Comparison of ENCODE assay signal across 22 cellular contexts in genomic region chr3:38588995-38589937, GRCh38.
DNase-seq lines count a peak whose midpoint lies in the region; ATAC-seq and TF ChIP-seq lines count a peak whose summit lies in the region.
"Had no signal": no experiment of that assay in that cellular context is flagged by ENCODE, and none has a peak within 500 bp of the region (broad histone marks: within the 10 kb centered on the region; RNA-seq: fewer than 3 reads in every experiment).

No MANE protein-coding gene starts in this region.

- H3K9me3 ChIP-seq in prostate gland, result no peaks in the 10 kb centered on the region

- H2AFZ ChIP-seq in GM23338, result no peak overlapping the region
- H2AFZ ChIP-seq: parathyroid adenoma had no signal

- POLR2A ChIA-PET in activated CD8-positive, alpha-beta T cell treated with anti-CD3 and anti-CD28 coated beads, Interleukin-2, amount 10 ng/mL, durations not matched to agents 7 days and 5 days (lab: Charles Lee), result no interaction called here

- no peak overlapping the region for H3K4me2 ChIP-seq in GM23338

- TF ChIP-seq CTCF in GM23338 (conservative IDR thresholded peaks at IDR 0.05; ENCODE audit: low read depth in 2 of 2) (no peak), prostate gland (IDR thresholded peaks at IDR 0.05) (no peak)

- no peak overlapping the region for H3K4me3 ChIP-seq in GM23338
- H3K4me3 ChIP-seq in prostate gland, result no peak overlapping the region

- no peak overlapping the region for H3K27ac Mint-ChIP-seq in GM23338
- no peak overlapping the region for H3K27ac Mint-ChIP-seq in activated CD8-positive, alpha-beta T cell treated with anti-CD3 and anti-CD28 coated beads, Interleukin-2, amount 10 ng/mL, durations not matched to agents 7 days and 5 days
- H3K27ac Mint-ChIP-seq: activated T-helper 1 cell treated with anti-CD3 and anti-CD28 coated beads, Interleukin-12 subunit alpha, Interleukin-12 subunit beta, Interleukin-2, Interleukin-4 antibody, amounts not matched to agents 30 ng/mL and 10 ng/mL and 1 ng/mL, durations not matched to agents 14 hours and 24 hours and 36 hours; brain had no signal

- intact Hi-C loops in posterior vena cava (cut with DNase I), result no loop called here
- intact Hi-C loops in prostate gland (cut with DNase I), result no loop called here

- WGBS in prostate gland, result 83% methylated on average over 20 of the region's 20 CpGs

- H3K36me3 Mint-ChIP-seq in GM23338 (ENCODE audit: low read depth), result no peaks in the 10 kb centered on the region
- no peaks in the 10 kb centered on the region for H3K36me3 Mint-ChIP-seq in activated CD8-positive, alpha-beta T cell treated with anti-CD3 and anti-CD28 coated beads, Interleukin-2, amount 10 ng/mL, durations not matched to agents 7 days and 5 days (ENCODE audit: low read depth)
- H3K36me3 Mint-ChIP-seq: brain; CD4-positive, CD25-positive, alpha-beta regulatory T cell; naive thymus-derived CD8-positive, alpha-beta T cell had no signal

- H3K9me3 Mint-ChIP-seq in GM23338, result no peaks in the 10 kb centered on the region
- no peaks in the 10 kb centered on the region for H3K9me3 Mint-ChIP-seq in activated CD8-positive, alpha-beta T cell treated with anti-CD3 and anti-CD28 coated beads, Interleukin-2, amount 10 ng/mL, durations not matched to agents 7 days and 5 days (ENCODE audit: insufficient read depth)
- H3K9me3 Mint-ChIP-seq: activated T-helper 1 cell treated with anti-CD3 and anti-CD28 coated beads, Interleukin-12 subunit alpha, Interleukin-12 subunit beta, Interleukin-2, Interleukin-4 antibody, amounts not matched to agents 30 ng/mL and 10 ng/mL and 1 ng/mL, durations not matched to agents 14 hours and 24 hours and 36 hours; brain; naive thymus-derived CD8-positive, alpha-beta T cell had no signal

- peak; percentile 68 for ATAC-seq in GM23338
- ATAC-seq in activated CD8-positive, alpha-beta T cell treated with anti-CD3 and anti-CD28 coated beads, Interleukin-2, amount 10 ng/mL, durations not matched to agents 7 days and 5 days, result no peak
- ATAC-seq: naive thymus-derived CD8-positive, alpha-beta T cell had no signal

- DNase-seq in 8988T (peak; percentile 2), GM23338 (ENCODE audit: low spot score) (no peak), ecto neural progenitor cell (ENCODE audit: low spot score) (peak; percentile 30), posterior vena cava (ENCODE audit: low spot score) (peak; percentile 63), prostate gland (ENCODE audit: low spot score) (no peak), NCI-H1105 (lab: John Stamatoyannopoulos, UW) (no peak), COLO829 (ENCODE audit: low spot score) (no peak)
- no peak for DNase-seq in activated CD8-positive, alpha-beta T cell treated with anti-CD3 and anti-CD28 coated beads, Interleukin-2, amount 10 ng/mL, durations not matched to agents 7 days and 5 days
- DNase-seq: activated CD4-positive, CD25-positive, alpha-beta regulatory T cell; CD4-positive, CD25-positive, alpha-beta regulatory T cell; DMS153; GDM1; KBM-7; mesendoderm; MM.1S; NCI-H1436; NCI-H524; RPMI8226 had no signal

- H3K27me3 Mint-ChIP-seq in GM23338 (ENCODE audit: insufficient read depth, low read depth, poor library complexity), result peaks cover 4% of the 10 kb centered on the region
- peaks cover 3% of the 10 kb centered on the region for H3K27me3 Mint-ChIP-seq in activated CD8-positive, alpha-beta T cell treated with anti-CD3 and anti-CD28 coated beads, Interleukin-2, amount 10 ng/mL, durations not matched to agents 7 days and 5 days (ENCODE audit: low read depth)

- no peak for TF ChIP-seq POLR2A in prostate gland (IDR thresholded peaks at IDR 0.05)

- no peak overlapping the region for H3K27ac ChIP-seq in GM23338 (ENCODE audit: low read depth)
- H3K27ac ChIP-seq in prostate gland, result no peak overlapping the region
- H3K27ac ChIP-seq: parathyroid adenoma had no signal

- no peaks in the 10 kb centered on the region for H3K4me1 ChIP-seq in GM23338 (ENCODE audit: insufficient read depth)
- no peaks in the 10 kb centered on the region for H3K4me1 ChIP-seq in prostate gland (replicated peaks)
- H3K4me1 ChIP-seq: parathyroid adenoma had no signal

- no peaks in the 10 kb centered on the region for H3K9me2 ChIP-seq in GM23338 (ENCODE audit: insufficient read depth)

- CTCF ChIA-PET in activated CD8-positive, alpha-beta T cell treated with anti-CD3 and anti-CD28 coated beads, Interleukin-2, amount 10 ng/mL, durations not matched to agents 7 days and 5 days (lab: Charles Lee), result interaction anchor here (1.2 to 1.3 kb wide), 2 partner anchors 62 to 66 kb away, joined by 3 to 4 read pairs; no protein-coding TSS in a partner anchor

- no peaks in the 10 kb centered on the region; the same call in 2 of the 3 replicates for H3K4me1 Mint-ChIP-seq in GM23338
- H3K4me1 Mint-ChIP-seq in activated CD8-positive, alpha-beta T cell treated with anti-CD3 and anti-CD28 coated beads, Interleukin-2, amount 10 ng/mL, durations not matched to agents 7 days and 5 days (ENCODE audit: low read depth), result no peaks in the 10 kb centered on the region
- H3K4me1 Mint-ChIP-seq: brain; CD4-positive, CD25-positive, alpha-beta regulatory T cell; naive thymus-derived CD8-positive, alpha-beta T cell had no signal

- H3K36me3 ChIP-seq in GM23338 (ENCODE audit: insufficient read depth), result no peaks in the 10 kb centered on the region
- H3K36me3 ChIP-seq in prostate gland, result no peaks in the 10 kb centered on the region

- H3K27me3 ChIP-seq in GM23338 (ENCODE audit: insufficient read depth) (no peaks in the 10 kb centered on the region), prostate gland (replicated peaks; ENCODE audit: insufficient read depth) (no peaks in the 10 kb centered on the region)

- H4K20me1 ChIP-seq in GM23338 (replicated peaks; ENCODE audit: insufficient read depth), result no peaks in the 10 kb centered on the region; the same call in 1 of the 2 replicates

- no peaks in the 10 kb centered on the region for H3K79me2 ChIP-seq in GM23338 (replicated peaks; ENCODE audit: insufficient read depth)
- H3K79me2 ChIP-seq: parathyroid adenoma had no signal

- no peak overlapping the region for H3K4me3 Mint-ChIP-seq in GM23338
- no peak overlapping the region for H3K4me3 Mint-ChIP-seq in activated CD8-positive, alpha-beta T cell treated with anti-CD3 and anti-CD28 coated beads, Interleukin-2, amount 10 ng/mL, durations not matched to agents 7 days and 5 days
- H3K4me3 Mint-ChIP-seq: activated T-helper 1 cell treated with anti-CD3 and anti-CD28 coated beads, Interleukin-12 subunit alpha, Interleukin-12 subunit beta, Interleukin-2, Interleukin-4 antibody, amounts not matched to agents 30 ng/mL and 10 ng/mL and 1 ng/mL, durations not matched to agents 14 hours and 24 hours and 36 hours; brain; CD4-positive, CD25-positive, alpha-beta regulatory T cell; naive thymus-derived CD8-positive, alpha-beta T cell had no signal

- H3F3A ChIP-seq in GM23338 (replicated peaks; ENCODE audit: low read depth), result no peaks in the 10 kb centered on the region

TF ChIP-seq in GM23338, 12 proteins besides CTCF, POLR2A, EP300 and RAD21 (continues in another document):
- no peak for TF ChIP-seq POLR2AphosphoS5 (IDR thresholded peaks at IDR 0.05; ENCODE audit: low read depth)
- TF ChIP-seq REST (IDR thresholded peaks at IDR 0.05; ENCODE audit: unreplicated experiment), result no peak
- TF ChIP-seq JUNB (IDR thresholded peaks at IDR 0.05; ENCODE audit: unreplicated experiment), result no peak
- TF ChIP-seq EZH2 (IDR thresholded peaks at IDR 0.05; ENCODE audit: low read depth, unreplicated experiment), result no peak
- TF ChIP-seq CREB1 (CRISPR knock-in tag; IDR thresholded peaks at IDR 0.05; ENCODE audit: low read depth), result no peak
- TF ChIP-seq ZNF114 (CRISPR knock-in tag; IDR thresholded peaks at IDR 0.05), result no peak
- TF ChIP-seq ZNF331 (CRISPR knock-in tag; IDR thresholded peaks at IDR 0.05; ENCODE audit: low read depth), result no peak

Comparison
In these comparisons a context has a peak if more than half of its experiments do, and no peak if none do; other contexts are left out.
1. DNase-seq: peak in 8988T (single experiment), ecto neural progenitor cell (single experiment) and posterior vena cava (single experiment); none in GM23338 (single experiment), prostate gland (single experiment), activated CD8-positive, alpha-beta T cell treated with anti-CD3 and anti-CD28 coated beads, Interleukin-2, amount 10 ng/mL, durations not matched to agents 7 days and 5 days (single experiment), NCI-H1105 (single experiment) and COLO829 (single experiment).